ENCODE assay signal across 8 cellular contexts in the genomic region with DNA sequence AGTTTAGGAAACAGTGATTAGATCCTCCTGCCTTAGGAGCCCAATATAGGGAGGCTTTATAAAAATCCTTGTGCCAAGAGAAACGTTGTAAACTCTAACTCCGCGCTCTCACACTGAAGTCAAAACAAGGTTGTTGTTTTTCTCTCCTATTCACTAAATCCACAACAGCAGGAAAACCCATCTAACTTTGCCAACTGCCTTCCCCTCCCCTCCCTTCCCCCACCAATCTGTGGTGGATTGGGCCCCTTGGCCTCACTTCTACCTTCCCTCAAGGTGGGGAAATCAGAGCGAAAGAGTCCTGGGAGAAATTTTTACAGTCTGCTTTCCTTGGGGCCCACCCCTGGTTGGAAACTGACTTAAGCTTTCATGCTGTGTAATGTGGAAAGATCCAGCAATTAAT. TPM values are rescaled to one million over a fixed set of nuclear protein-coding genes. Genes with fewer than 3 reads are reported as not detected.
A peak's percentile ranks its signal among the peaks of the same experiment; 100 is the strongest.
DNase-seq lines count a peak whose midpoint lies in the region; ATAC-seq and TF ChIP-seq lines count a peak whose summit lies in the region.

No MANE protein-coding gene starts in this region.

- WGBS in mammary epithelial cell (ENCODE audit: low coverage, missing lambda C conversion rate), result 78% methylated on average over 4 of the region's 4 CpGs

- no peaks in the 10 kb centered on the region for H3K36me3 ChIP-seq in mammary epithelial cell (ENCODE audit: insufficient read depth, low read length)
- H3K36me3 ChIP-seq in mucosa of stomach (ENCODE audit: control insufficient read depth, insufficient read depth, low read length), result no peaks in the 10 kb centered on the region
- H3K36me3 ChIP-seq in upper lobe of right lung, result no peaks in the 10 kb centered on the region

- H4K20me1 ChIP-seq in mammary epithelial cell (ENCODE audit: insufficient read depth, low read length), result no peaks in the 10 kb centered on the region

- dilution Hi-C loops in mammary epithelial cell (cut with HindIII; ENCODE audit: low sequenced_read_pairs), result no loop called here

- in situ Hi-C loops in mammary epithelial cell (cut with MboI; ENCODE audit: low sequenced_read_pairs in 2 of 2), result loop anchor here in 1 of 2 donors (10.0 kb wide), 1 partner anchor 322 kb away; the partner anchor contains the start of gene NEK5

- CTCF ChIA-PET in mammary epithelial cell (lab: Charles Lee; ENCODE audit: low non-redundant PET), result interaction anchor here (0.6 to 1.1 kb wide), 3 partner anchors 358 to 677 kb away, joined by 3 to 9 read pairs (median 5); no protein-coding TSS in a partner anchor

- intact Hi-C loops in mammary epithelial cell (cut with micrococcal nuclease), result loop anchor here (5.0 kb wide), 2 partner anchors 160 to 400 kb away; no protein-coding TSS in a partner anchor
- intact Hi-C loops in upper lobe of right lung (cut with DNase I), result no loop called here

- no peaks in the 10 kb centered on the region for H3K27me3 Mint-ChIP-seq in activated naive CD4-positive, alpha-beta T cell treated with anti-CD3 and anti-CD28 coated beads, Interleukin-2, amount 50 U/mL, for 24 hours

- peak overlapping the region; percentile 85 for H3K9ac ChIP-seq in mammary epithelial cell (ENCODE audit: insufficient read depth, low read length)
- H3K9ac ChIP-seq in mucosa of stomach (ENCODE audit: low read length), result peak overlapping the region; percentile 98

- no peak for ATAC-seq in upper lobe of right lung

- no peak overlapping the region for H2AFZ ChIP-seq in mammary epithelial cell (ENCODE audit: low read depth, low read length)

- H3K4me1 ChIP-seq in mammary epithelial cell (ENCODE audit: insufficient read depth, low read length), result peaks cover 22% of the 10 kb centered on the region
- peaks cover 34% of the 10 kb centered on the region for H3K4me1 ChIP-seq in mucosa of stomach (ENCODE audit: control insufficient read depth, insufficient read depth, low read length)
- H3K4me1 ChIP-seq in upper lobe of right lung, result peaks cover 35% of the 10 kb centered on the region

- DNase-seq in activated naive CD4-positive, alpha-beta T cell (lab: John Stamatoyannopoulos, UW), result no peak
- DNase-seq in mammary epithelial cell (no peak), upper lobe of right lung (no peak), NCI-H446 treated with DMSO at 0.1 percent for 48 hours (lab: John Stamatoyannopoulos, UW) (no peak), NCI-H2107 (lab: John Stamatoyannopoulos, UW) (no peak), NCI-H526 treated with DMSO at 0.1 percent for 48 hours (lab: John Stamatoyannopoulos, UW) (no peak)

- no peaks in the 10 kb centered on the region for H3K79me2 ChIP-seq in mammary epithelial cell (ENCODE audit: insufficient read depth, low read length)

- no peaks in the 10 kb centered on the region for H3K36me3 Mint-ChIP-seq in activated naive CD4-positive, alpha-beta T cell treated with anti-CD3 and anti-CD28 coated beads, Interleukin-2, amount 50 U/mL, for 24 hours

- peak overlapping the region; percentile 96 for H3K4me3 Mint-ChIP-seq in activated naive CD4-positive, alpha-beta T cell treated with anti-CD3 and anti-CD28 coated beads, Interleukin-2, amount 50 U/mL, for 24 hours

- no peak overlapping the region for H3K4me2 ChIP-seq in mammary epithelial cell (ENCODE audit: insufficient read depth, low read depth, low read length)

- no peaks in the 10 kb centered on the region for H3K27me3 ChIP-seq in mammary epithelial cell (ENCODE audit: insufficient read depth, low read length)
- H3K27me3 ChIP-seq in mucosa of stomach (ENCODE audit: control insufficient read depth, insufficient read depth, low read length), result no peaks in the 10 kb centered on the region
- no peaks in the 10 kb centered on the region for H3K27me3 ChIP-seq in upper lobe of right lung

- no TSS peak for BruUV-seq in mammary epithelial cell (replicated peaks; lab: Mats Ljungman, UMichigan)

- H3K4me3 ChIP-seq in mammary epithelial cell (replicated peaks in 1 of 3; ENCODE audit: insufficient read depth in 1 of 3, low read depth in 2 of 3, low read length in 3 of 3), result no peak overlapping the region
- H3K4me3 ChIP-seq in mucosa of stomach (ENCODE audit: low read length), result peak overlapping the region; percentile 77
- H3K4me3 ChIP-seq in upper lobe of right lung, result peak overlapping the region; percentile 57

- H3K4me1 Mint-ChIP-seq in activated naive CD4-positive, alpha-beta T cell treated with anti-CD3 and anti-CD28 coated beads, Interleukin-2, amount 50 U/mL, for 24 hours, result peaks cover 49% of the 10 kb centered on the region

- no peaks in the 10 kb centered on the region for H3K9me3 ChIP-seq in mammary epithelial cell (replicated peaks; ENCODE audit: insufficient read depth, low read length)
- H3K9me3 ChIP-seq in mucosa of stomach (ENCODE audit: control insufficient read depth, low read length), result no peaks in the 10 kb centered on the region
- no peaks in the 10 kb centered on the region for H3K9me3 ChIP-seq in upper lobe of right lung

- H3K27ac ChIP-seq in mammary epithelial cell (ENCODE audit: insufficient read depth, low read depth, low read length) (peak overlapping the region; percentile 87), upper lobe of right lung (peak overlapping the region; percentile 99)

- no peaks in the 10 kb centered on the region for H3K9me3 Mint-ChIP-seq in activated naive CD4-positive, alpha-beta T cell treated with anti-CD3 and anti-CD28 coated beads, Interleukin-2, amount 50 U/mL, for 24 hours

- peak overlapping the region; percentile 98 for H3K27ac Mint-ChIP-seq in activated naive CD4-positive, alpha-beta T cell treated with anti-CD3 and anti-CD28 coated beads, Interleukin-2, amount 50 U/mL, for 24 hours

- no peak for TF ChIP-seq CTCF in mammary epithelial cell (conservative IDR thresholded peaks at IDR 0.05 in 1 of 2, IDR thresholded peaks at IDR 0.05 in 1 of 2; ENCODE audit: extremely low read depth in 1 of 2, insufficient read depth in 1 of 2, low read depth in 1 of 2, low read length in 2 of 2)
- TF ChIP-seq CTCF in upper lobe of right lung (IDR thresholded peaks at IDR 0.05), result no peak

RNA-seq across cellular contexts. Expression of gene DHRS12, which starts 1.4 kb away (rescaled TPM):
- 1 to 10 TPM; 5.5 to 8.7 TPM for total RNA-seq in mammary epithelial cell
- polyA plus RNA-seq in mammary epithelial cell, result 4.0 TPM
- not detected for polyA minus RNA-seq in mammary epithelial cell
- 14.9 TPM for total RNA-seq in upper lobe of right lung

RNA-seq across cellular contexts. Expression of gene TMEM272, which starts 42.4 kb away (rescaled TPM):
- total RNA-seq in mammary epithelial cell, result not detected
- polyA plus RNA-seq in mammary epithelial cell, result not detected
- not detected for polyA minus RNA-seq in mammary epithelial cell
- total RNA-seq in upper lobe of right lung, result not detected

RNA-seq across cellular contexts. Expression of gene CCDC70, which starts 59.2 kb away (rescaled TPM):
- not detected for total RNA-seq in mammary epithelial cell
- polyA plus RNA-seq in mammary epithelial cell, result not detected
- not detected for polyA minus RNA-seq in mammary epithelial cell
- not detected for total RNA-seq in upper lobe of right lung

Comparison
In these comparisons a context has a peak if more than half of its experiments do, and no peak if none do; other contexts are left out.
1. H3K4me3 ChIP-seq: peak in mucosa of stomach (single experiment) and upper lobe of right lung (single experiment); none in mammary epithelial cell (0 of 3).